1 cellular context compared by ENCODE assay signal in genomic region chr19:42176990-42177685, GRCh38.
TF ChIP-seq lines count a peak whose summit lies in the region.

No MANE protein-coding gene starts in this region.

TF ChIP-seq in H1, 55 proteins besides CTCF, POLR2A, EP300 and RAD21:
- TF ChIP-seq EGR1 (IDR thresholded peaks at IDR 0.05; ENCODE audit: borderline replicate concordance, low read depth, low read length) (0 out of 2 replicates have a peak, but pooled peaks have one; percentile 4), BCL11A (IDR thresholded peaks at IDR 0.05; ENCODE audit: low read depth in 2 of 2, low read length in 2 of 2) (no peak), KDM1A (IDR thresholded peaks at IDR 0.05; ENCODE audit: borderline replicate concordance, low read length) (peak; percentile 79; the same call in 1 of the 2 replicates), TBP (IDR thresholded peaks at IDR 0.05; ENCODE audit: low read depth, low read length) (peak; percentile 69; the same call in 1 of the 2 replicates), CREB1 (IDR thresholded peaks at IDR 0.05) (peak; percentile 74), ASH2L (IDR thresholded peaks at IDR 0.05; ENCODE audit: low read length) (peak; percentile 51), KDM4A (IDR thresholded peaks at IDR 0.05; ENCODE audit: low read depth, low read length, severe bottlenecking) (peak; percentile 51), RBBP5 (IDR thresholded peaks at IDR 0.05; ENCODE audit: borderline replicate concordance, low read depth, low read length) (peak; percentile 10; the same call in 1 of the 2 replicates), SP1 (IDR thresholded peaks at IDR 0.05; ENCODE audit: low read depth, low read length) (no peak), NRF1 (IDR thresholded peaks at IDR 0.05; ENCODE audit: low read depth, low read length) (no peak), CTBP2 (IDR thresholded peaks at IDR 0.05; ENCODE audit: borderline replicate concordance, insufficient read depth, insufficient read length, low read length) (peak; percentile 87), GABPA (IDR thresholded peaks at IDR 0.05; ENCODE audit: borderline replicate concordance, insufficient read depth, low read length) (0 out of 2 replicates have a peak, but pooled peaks have one; percentile 59)
- TF ChIP-seq, protein P1, sequence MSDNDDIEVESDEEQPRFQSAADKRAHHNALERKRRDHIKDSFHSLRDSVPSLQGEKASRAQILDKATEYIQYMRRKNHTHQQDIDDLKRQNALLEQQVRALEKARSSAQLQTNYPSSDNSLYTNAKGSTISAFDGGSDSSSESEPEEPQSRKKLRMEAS (IDR thresholded peaks at IDR 0.05) = peak; percentile 61; the same call in 1 of the 2 replicates
